In the genomic region with DNA sequence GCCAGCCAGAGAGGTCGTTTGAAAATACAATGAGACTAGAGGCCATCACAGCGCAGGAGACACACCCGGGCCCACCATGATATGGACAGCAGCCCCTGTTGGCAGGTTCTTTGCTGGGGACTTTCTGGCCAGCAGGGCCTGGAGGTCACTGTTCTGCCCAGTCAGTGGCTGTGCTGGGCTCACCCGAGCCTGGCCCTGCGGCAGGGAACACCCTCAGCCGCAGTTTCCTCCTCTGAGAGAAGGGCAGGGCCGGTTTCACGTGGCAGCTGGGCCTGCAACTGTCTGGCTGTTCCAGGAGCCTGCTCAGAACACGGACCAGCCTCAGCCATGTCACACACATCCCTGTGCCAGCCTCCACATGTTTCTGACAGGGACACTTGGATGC, we compare ENCODE assay signal across 20 cellular contexts. TPM values are rescaled to one million over a fixed set of nuclear protein-coding genes. Genes with fewer than 3 reads are reported as not detected.
A peak's percentile ranks its signal among the peaks of the same experiment; 100 is the strongest.
DNase-seq lines count a peak whose midpoint lies in the region; ATAC-seq and TF ChIP-seq lines count a peak whose summit lies in the region.
"Had no signal": no experiment of that assay in that cellular context is flagged by ENCODE, and none has a peak within 500 bp of the region (broad histone marks: within the 10 kb centered on the region; RNA-seq: fewer than 3 reads in every experiment).

No MANE protein-coding gene starts in this region.

- peaks cover 10% of the 10 kb centered on the region; the same call in 1 of the 2 replicates for H4K20me1 ChIP-seq in BLaER1

- H3K9ac ChIP-seq in BLaER1, result peak overlapping the region; percentile 73
- H3K9ac ChIP-seq in adipocyte (ENCODE audit: low read length), result peak overlapping the region; percentile 30

- TF ChIP-seq CTCF in left ventricle myocardium inferior (IDR thresholded peaks at IDR 0.05; ENCODE audit: borderline replicate concordance), result no peak
- TF ChIP-seq CTCF in psoas muscle (IDR thresholded peaks at IDR 0.05), result no peak
- no peak for TF ChIP-seq CTCF in GM10266 (IDR thresholded peaks at IDR 0.05; ENCODE audit: control insufficient read depth, insufficient read depth, low read depth, missing control alignments)

- WGBS in psoas muscle, 3 donors, result 15 to 27% (median 21%) methylated on average over 9 of the region's 9 CpGs

- peak; percentile 42 to 58 (median 50) for ATAC-seq in psoas muscle
- no peak for ATAC-seq in GM19328 (IDR thresholded peaks at IDR 0.05; ENCODE audit: unreplicated experiment)
- ATAC-seq: body of pancreas; effector memory CD8-positive, alpha-beta T cell; HCT116 had no signal

- H3K36me3 ChIP-seq in BLaER1 (peaks cover 19% of the 10 kb centered on the region), adipocyte (ENCODE audit: control insufficient read depth, insufficient read depth, low read length, severe bottlenecking) (no peaks in the 10 kb centered on the region), left ventricle myocardium inferior (no peaks in the 10 kb centered on the region), psoas muscle (ENCODE audit: insufficient read depth in 1 of 2, low read depth in 1 of 2) (no peaks in the 10 kb centered on the region)

- DNase-seq in adipocyte (ENCODE audit: low read depth), result no peak
- peak; percentile 59 for DNase-seq in left ventricle myocardium inferior
- DNase-seq in psoas muscle, result peak; percentile 72 to 91
- no peak for DNase-seq in GM10266 (ENCODE audit: extremely low spot score)
- DNase-seq in GM19238 (ENCODE audit: insufficient read length, low spot score), result no peak
- DNase-seq in pons (ENCODE audit: low spot score), result no peak
- DNase-seq: activated CD8-positive, alpha-beta memory T cell treated with anti-CD3 and anti-CD28 coated beads for 24 hours; activated effector memory CD4-positive, alpha-beta T cell treated with anti-CD3 and anti-CD28 coated beads, Interleukin-2, amount 50 U/mL, for 16 hours; body of pancreas; effector memory CD8-positive, alpha-beta T cell; glutamatergic neuron; MM.1S; naive B cell; NCI-H2171; NK-92 treated with Interleukin-12 subunit alpha and Interleukin-12 subunit beta, amount 100 ng/mL, for 24 hours; SIG-M5 had no signal

- intact Hi-C loops in left ventricle myocardium inferior (cut with micrococcal nuclease), result no loop called here
- intact Hi-C loops in psoas muscle (cut with DNase I), result loop anchor here in 1 of 2 donors (5.0 kb wide), 1 partner anchor 38 kb away; a partner anchor contains a TSS

- H3K4me1 ChIP-seq in BLaER1 (peaks cover 94% of the 10 kb centered on the region), adipocyte (ENCODE audit: control insufficient read depth, insufficient read depth, low read length) (peaks cover 14% of the 10 kb centered on the region), left ventricle myocardium inferior (peaks cover 49% of the 10 kb centered on the region), psoas muscle (peaks cover 37% of the 10 kb centered on the region)
- H3K4me1 ChIP-seq: body of pancreas had no signal

- H3K27me3 ChIP-seq in BLaER1 (peaks cover 35% of the 10 kb centered on the region), adipocyte (replicated peaks; ENCODE audit: control insufficient read depth, insufficient read depth, low read length) (peaks cover 22% of the 10 kb centered on the region), left ventricle myocardium inferior (ENCODE audit: low read depth) (peaks cover 11% of the 10 kb centered on the region), psoas muscle (ENCODE audit: insufficient read depth in 3 of 3, low read length in 2 of 3) (no peaks in the 10 kb centered on the region)
- H3K27me3 ChIP-seq: body of pancreas had no signal

- H3K4me2 ChIP-seq in BLaER1, result peak overlapping the region; percentile 89

- H3K9me3 ChIP-seq in BLaER1 (peaks cover 18% of the 10 kb centered on the region), adipocyte (ENCODE audit: control insufficient read depth, low read length) (no peaks in the 10 kb centered on the region), left ventricle myocardium inferior (replicated peaks) (no peaks in the 10 kb centered on the region), psoas muscle (no peaks in the 10 kb centered on the region)
- H3K9me3 ChIP-seq: body of pancreas had no signal

- H3K4me3 ChIP-seq in BLaER1, result no peak overlapping the region
- no peak overlapping the region for H3K4me3 ChIP-seq in adipocyte (ENCODE audit: low read length)
- H3K4me3 ChIP-seq in left ventricle myocardium inferior, result peak overlapping the region; percentile 17
- peak overlapping the region; percentile 54 for H3K4me3 ChIP-seq in psoas muscle
- H3K4me3 ChIP-seq: body of pancreas, skin epidermis had no signal

- H3K27ac ChIP-seq in BLaER1 (peak overlapping the region; percentile 87), left ventricle myocardium inferior (replicated peaks) (peak overlapping the region; percentile 93), psoas muscle (peak overlapping the region; percentile 93)
- H3K27ac ChIP-seq: body of pancreas had no signal

RNA-seq across cellular contexts. Expression of a gene that starts 39.4 kb away (rescaled TPM):
- 484 TPM for total RNA-seq in left ventricle myocardium inferior
- 100 to 1,000 TPM; 186 to 776 (median 416) TPM for total RNA-seq in psoas muscle
- polyA plus RNA-seq in psoas muscle, result 100 to 1,000 TPM; 219 to 326 (median 249) TPM

RNA-seq across cellular contexts. Expression of a gene that starts 50.0 kb away (rescaled TPM):
- total RNA-seq in left ventricle myocardium inferior (1.6 TPM), psoas muscle (1 to 10 TPM; 1.5 to 4.5 (median 3.7) TPM)
- 1 to 10 TPM; 4.3 to 4.7 (median 4.4) TPM for polyA plus RNA-seq in psoas muscle

Comparison
In these comparisons a context has a peak if more than half of its experiments do, and no peak if none do; other contexts are left out.
1. H3K4me3 ChIP-seq: peak in left ventricle myocardium inferior (single experiment) and psoas muscle (single experiment); none in BLaER1 (single experiment) and adipocyte (single experiment).
2. DNase-seq: peak in left ventricle myocardium inferior (single experiment) and psoas muscle (2 of 2); none in adipocyte (single experiment), GM10266 (single experiment), GM19238 (single experiment) and pons (single experiment).
3. Peak in every context shown above with its lines, with median percentiles within 50 percentile points of each other: H3K27ac ChIP-seq.